8 cellular contexts compared by ENCODE assay signal in genomic region chr9:98254236-98255063, GRCh38. TPM values are rescaled to one million over a fixed set of nuclear protein-coding genes. Genes with fewer than 3 reads are reported as not detected.
A peak's percentile ranks its signal among the peaks of the same experiment; 100 is the strongest.
DNase-seq lines count a peak whose midpoint lies in the region; ATAC-seq and TF ChIP-seq lines count a peak whose summit lies in the region.

No MANE protein-coding gene starts in this region.

- peak; percentile 1 for ATAC-seq in left lung
- no peak for ATAC-seq in thoracic aorta (ENCODE audit: insufficient number of reproducible peaks, low FRiP score, low read depth)
- ATAC-seq in GM19467 (IDR thresholded peaks at IDR 0.05; ENCODE audit: unreplicated experiment), result no peak

- TF ChIP-seq CTCF in ascending aorta (IDR thresholded peaks at IDR 0.05) (no peak), left lung (IDR thresholded peaks at IDR 0.05) (no peak), thoracic aorta (IDR thresholded peaks at IDR 0.05) (no peak)

- H3K4me1 Mint-ChIP-seq in activated CD4-positive, alpha-beta T cell treated with anti-CD3 and anti-CD28 coated beads, Interleukin-2, amount 10 ng/mL, durations not matched to agents 7 days and 5 days, result peaks cover 39% of the 10 kb centered on the region

- H3K27me3 ChIP-seq in ascending aorta, result no peaks in the 10 kb centered on the region
- no peaks in the 10 kb centered on the region for H3K27me3 ChIP-seq in left lung
- no peaks in the 10 kb centered on the region for H3K27me3 ChIP-seq in thoracic aorta (replicated peaks; ENCODE audit: insufficient read depth)

- H3K36me3 Mint-ChIP-seq in activated CD4-positive, alpha-beta T cell treated with anti-CD3 and anti-CD28 coated beads, Interleukin-2, amount 10 ng/mL, durations not matched to agents 7 days and 5 days (ENCODE audit: low read depth), result peaks cover 9% of the 10 kb centered on the region

- peak overlapping the region; percentile 98 for H3K27ac Mint-ChIP-seq in activated CD4-positive, alpha-beta T cell treated with anti-CD3 and anti-CD28 coated beads, Interleukin-2, amount 10 ng/mL, durations not matched to agents 7 days and 5 days

- H3K9me3 ChIP-seq in ascending aorta (no peaks in the 10 kb centered on the region), left lung (no peaks in the 10 kb centered on the region), thoracic aorta (no peaks in the 10 kb centered on the region)

- peak overlapping the region; percentile 90 for H3K4me3 Mint-ChIP-seq in activated CD4-positive, alpha-beta T cell treated with anti-CD3 and anti-CD28 coated beads, Interleukin-2, amount 10 ng/mL, durations not matched to agents 7 days and 5 days

- DNase-seq in activated CD4-positive, alpha-beta T cell treated with anti-CD3 and anti-CD28 coated beads, Interleukin-2, amount 10 ng/mL, durations not matched to agents 7 days and 5 days, result no peak
- no peak for DNase-seq in activated CD4-positive, alpha-beta T cell treated with anti-CD3 and anti-CD28 coated beads for 4 hours
- DNase-seq in ascending aorta (ENCODE audit: low spot score in 2 of 2) (no peak), left lung (no peak), thoracic aorta (ENCODE audit: low spot score) (no peak), Ammon's horn (ENCODE audit: low spot score) (no peak)
- no peak for DNase-seq in activated effector memory CD4-positive, alpha-beta T cell treated with anti-CD3 and anti-CD28 coated beads, Interleukin-2, amount 50 U/mL, for 16 hours

- POLR2A ChIA-PET in activated CD4-positive, alpha-beta T cell treated with anti-CD3 and anti-CD28 coated beads, Interleukin-2, amount 10 ng/mL, durations not matched to agents 7 days and 5 days (lab: Charles Lee), result interaction anchor here (0.5 to 0.6 kb wide), 2 partner anchors 172 to 186 kb away, joined by 3 to 5 read pairs; no protein-coding TSS in a partner anchor

- CTCF ChIA-PET in activated CD4-positive, alpha-beta T cell treated with anti-CD3 and anti-CD28 coated beads, Interleukin-2, amount 10 ng/mL, durations not matched to agents 7 days and 5 days (lab: Charles Lee), result interaction anchor here (1.2 to 4.1 kb wide), 7 partner anchors 13 to 331 kb away, joined by 4 to 18 read pairs (median 5); partner anchors contain the start of genes ANP32B, TRIM14 and TRMO

- H3K27ac ChIP-seq in ascending aorta (no peak overlapping the region), left lung (peak overlapping the region; percentile 98 to 99), thoracic aorta (no peak overlapping the region)

- no peaks in the 10 kb centered on the region for H3K27me3 Mint-ChIP-seq in activated CD4-positive, alpha-beta T cell treated with anti-CD3 and anti-CD28 coated beads, Interleukin-2, amount 10 ng/mL, durations not matched to agents 7 days and 5 days

- peak overlapping the region; percentile 71 to 72 for H3K4me3 ChIP-seq in ascending aorta
- peak overlapping the region; percentile 62 to 96 for H3K4me3 ChIP-seq in left lung
- H3K4me3 ChIP-seq in thoracic aorta, result peak overlapping the region; percentile 86

- no peaks in the 10 kb centered on the region for H3K36me3 ChIP-seq in ascending aorta
- H3K36me3 ChIP-seq in left lung, result peaks cover 0 to 29% of the 10 kb centered on the region in 2 donors
- H3K36me3 ChIP-seq in thoracic aorta, result no peaks in the 10 kb centered on the region

- H3K9me3 Mint-ChIP-seq in activated CD4-positive, alpha-beta T cell treated with anti-CD3 and anti-CD28 coated beads, Interleukin-2, amount 10 ng/mL, durations not matched to agents 7 days and 5 days, result no peaks in the 10 kb centered on the region

- intact Hi-C loops in ascending aorta (cut with DNase I) (loop anchor here (2.0 to 5.0 kb wide), 5 partner anchors 62 to 1567 kb away; partner anchors contain the start of genes ANKS6, CORO2A and TDRD7), left lung (cut with DNase I) (no loop called here)

- H3K4me1 ChIP-seq in ascending aorta (peaks cover 0 to 15% of the 10 kb centered on the region in 2 donors), left lung (peaks cover 23 to 63% of the 10 kb centered on the region in 2 donors), thoracic aorta (ENCODE audit: control insufficient read depth in 1 of 2, low read depth in 2 of 2) (peaks cover 4 to 26% of the 10 kb centered on the region in 2 donors)

RNA-seq across cellular contexts. Expression of gene TBC1D2, which starts 1.0 kb away (rescaled TPM):
- total RNA-seq in activated CD4-positive, alpha-beta T cell treated with anti-CD3 and anti-CD28 coated beads, Interleukin-2, amount 10 ng/mL, durations not matched to agents 7 days and 5 days, result 1 to 10 TPM; 8.3 to 8.7 TPM
- total RNA-seq in ascending aorta, result 32.5 TPM
- total RNA-seq in left lung, result 100 to 1,000 TPM in 1 of 2 donors, 10 to 100 TPM in 1; 87.4 to 107 TPM
- total RNA-seq in thoracic aorta, result 10 to 100 TPM; 22.3 to 23.7 TPM

Comparison
In these comparisons a context has a peak if more than half of its experiments do, and no peak if none do; other contexts are left out.
1. H3K27ac ChIP-seq: peak in left lung (2 of 2); none in ascending aorta (0 of 2) and thoracic aorta (0 of 2).
2. Peak in every context shown above with its lines, with median percentiles within 50 percentile points of each other: H3K4me3 ChIP-seq.